1 cellular context compared by ENCODE assay signal in genomic region chr14:55745906-55746305, GRCh38.
TF ChIP-seq lines count a peak whose summit lies in the region.

No MANE protein-coding gene starts in this region.

TF ChIP-seq in HepG2, 621 proteins besides CTCF, POLR2A, EP300 and RAD21 (continued from another document):
- TF ChIP-seq KIAA2018 (CRISPR knock-in tag; IDR thresholded peaks at IDR 0.05; ENCODE audit: borderline replicate concordance) (no peak), ZFP91 (CRISPR knock-in tag; IDR thresholded peaks at IDR 0.05; ENCODE audit: borderline replicate concordance) (no peak), NFRKB (IDR thresholded peaks at IDR 0.05) (no peak), ZNF619 (CRISPR knock-in tag; IDR thresholded peaks at IDR 0.05) (no peak), POGZ (CRISPR knock-in tag; IDR thresholded peaks at IDR 0.05) (no peak), DNMT3B (CRISPR knock-in tag; conservative IDR thresholded peaks at IDR 0.05) (no peak), KLF9 (CRISPR knock-in tag; IDR thresholded peaks at IDR 0.05; ENCODE audit: low read depth) (no peak), PRDM10 (CRISPR knock-in tag; IDR thresholded peaks at IDR 0.05; ENCODE audit: low read depth) (no peak), ZBTB38 (CRISPR knock-in tag; IDR thresholded peaks at IDR 0.05) (no peak), CCDC6 (CRISPR knock-in tag; IDR thresholded peaks at IDR 0.05) (no peak), ZNF556 (CRISPR knock-in tag; IDR thresholded peaks at IDR 0.05; ENCODE audit: borderline replicate concordance) (no peak), HDAC2 (CRISPR knock-in tag; IDR thresholded peaks at IDR 0.05) (no peak), MED8 (CRISPR knock-in tag; IDR thresholded peaks at IDR 0.05; ENCODE audit: insufficient replicate concordance) (no peak), MTA3 (CRISPR knock-in tag; IDR thresholded peaks at IDR 0.05) (no peak)
